21 cellular contexts compared by ENCODE assay signal in genomic region chr13:109940637-109941036, GRCh38.
"Had no signal": no experiment of that assay in that cellular context is flagged by ENCODE, and none has a peak within 500 bp of the region (broad histone marks: within the 10 kb centered on the region; RNA-seq: fewer than 3 reads in every experiment).

No MANE protein-coding gene starts in this region.

- ATAC-seq: effector memory CD8-positive, alpha-beta T cell; gastrocnemius medialis; left cardiac atrium; left lung; left ventricle myocardium superior; lower lobe of right lung; mucosa of descending colon; naive thymus-derived CD8-positive, alpha-beta T cell had no signal

- H3K4me1 ChIP-seq: colonic mucosa, left lung, lower lobe of right lung had no signal

- H3K27ac Mint-ChIP-seq: dendritic cell treated with granulocyte-macrophage colony-stimulating factor and Interleukin-4, amounts not matched to agents 40 ng/mL and 50 ng/mL, for 4 days; effector memory CD8-positive, alpha-beta T cell; mesothelial cell of epicardium; naive B cell; naive thymus-derived CD8-positive, alpha-beta T cell had no signal

- H3K9me3 ChIP-seq: colonic mucosa, esophagus squamous epithelium, gastrocnemius medialis, left lung, lower lobe of right lung, mucosa of descending colon had no signal

- H3K27me3 ChIP-seq: colonic mucosa, gastrocnemius medialis, left lung had no signal

- H3K4me1 Mint-ChIP-seq: naive B cell; naive thymus-derived CD8-positive, alpha-beta T cell had no signal

- DNase-seq: colonic mucosa; cortex of kidney; effector CD8-positive, alpha-beta T cell; effector memory CD8-positive, alpha-beta T cell; esophagus squamous epithelium; foreskin fibroblast; foreskin melanocyte; gastrocnemius medialis; glutamatergic neuron; head of caudate nucleus; hippocampal formation; left cardiac atrium; left lung; left ventricle myocardium superior; lower lobe of right lung; mesenchymal stem cell; mucosa of descending colon; naive B cell; naive thymus-derived CD8-positive, alpha-beta T cell had no signal

- H3K36me3 ChIP-seq: colonic mucosa, esophagus squamous epithelium, gastrocnemius medialis, left lung, lower lobe of right lung had no signal

- H3K9me3 Mint-ChIP-seq: dendritic cell treated with granulocyte-macrophage colony-stimulating factor and Interleukin-4, amounts not matched to agents 40 ng/mL and 50 ng/mL, for 4 days; effector memory CD8-positive, alpha-beta T cell had no signal

- H3K4me3 ChIP-seq: colonic mucosa, esophagus squamous epithelium, gastrocnemius medialis, left lung, lower lobe of right lung, mucosa of descending colon had no signal

- H3K27me3 Mint-ChIP-seq: dendritic cell treated with granulocyte-macrophage colony-stimulating factor and Interleukin-4, amounts not matched to agents 40 ng/mL and 50 ng/mL, for 4 days; effector memory CD8-positive, alpha-beta T cell had no signal

- H3K4me3 Mint-ChIP-seq: dendritic cell treated with granulocyte-macrophage colony-stimulating factor and Interleukin-4, amounts not matched to agents 40 ng/mL and 50 ng/mL, for 4 days; effector memory CD8-positive, alpha-beta T cell; mesothelial cell of epicardium; naive B cell; naive thymus-derived CD8-positive, alpha-beta T cell had no signal

- H3K27ac ChIP-seq: colonic mucosa, esophagus squamous epithelium, gastrocnemius medialis, left lung, lower lobe of right lung had no signal

- H3K36me3 Mint-ChIP-seq: mesothelial cell of epicardium, naive B cell had no signal
